Comparison of ENCODE assay signal across 20 cellular contexts in the genomic region with DNA sequence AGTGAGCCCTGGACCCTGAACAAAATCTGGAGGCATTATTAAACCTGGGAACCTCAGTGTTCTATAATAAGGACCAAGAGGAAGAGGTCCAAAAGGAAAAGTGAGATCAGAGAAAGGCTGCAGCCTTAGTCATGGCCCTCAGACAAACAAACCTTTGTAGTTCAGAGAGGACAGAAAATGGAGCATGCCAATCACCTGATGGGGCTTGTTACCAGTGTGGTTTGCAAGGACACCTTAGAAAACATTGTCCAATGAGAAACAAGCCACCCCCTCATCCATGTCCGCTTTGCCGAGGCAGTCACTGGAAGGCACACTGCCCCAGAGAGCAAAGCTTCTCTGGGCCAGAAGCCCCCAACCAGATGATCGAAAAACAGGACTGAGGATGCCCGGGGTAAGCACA.
DNase-seq lines count a peak whose midpoint lies in the region; ATAC-seq and TF ChIP-seq lines count a peak whose summit lies in the region.
"Had no signal": no experiment of that assay in that cellular context is flagged by ENCODE, and none has a peak within 500 bp of the region (broad histone marks: within the 10 kb centered on the region; RNA-seq: fewer than 3 reads in every experiment).

No MANE protein-coding gene starts in this region.

- H3K9me2 ChIP-seq in PC-3 (replicated peaks; ENCODE audit: low read length) = no peaks in the 10 kb centered on the region

- no peaks in the 10 kb centered on the region for H4K20me1 ChIP-seq in mammary epithelial cell (ENCODE audit: insufficient read depth, low read length)
- H4K20me1 ChIP-seq in PC-3 (ENCODE audit: low read length) = no peaks in the 10 kb centered on the region
- H4K20me1 ChIP-seq: BLaER1 had no signal

- no peak overlapping the region for H3K23ac ChIP-seq in trophoblast cell (ENCODE audit: low read length)

- in situ Hi-C loops in mammary epithelial cell (cut with MboI; ENCODE audit: low sequenced_read_pairs in 2 of 2) = no loop called here
- in situ Hi-C loops in KBM-7 (cut with MboI; ENCODE audit: low pct_unique_long_range_greater_than_20kb, low sequenced_read_pairs) = no loop called here

- H2BK5ac ChIP-seq in trophoblast cell (ENCODE audit: low read depth, low read length, poor library complexity) = peak overlapping the region; percentile 5

- H3K18ac ChIP-seq in trophoblast cell (ENCODE audit: low read length) = peak overlapping the region; percentile 24

- peaks cover 27% of the 10 kb centered on the region for H3K79me1 ChIP-seq in trophoblast cell (ENCODE audit: low read length)

- peak overlapping the region; percentile 73 for H2AK5ac ChIP-seq in trophoblast cell (ENCODE audit: low read length)

- peak overlapping the region; percentile 3 for H4K12ac ChIP-seq in trophoblast cell (ENCODE audit: low read depth, low read length)

- peak overlapping the region; percentile 87 for H3K4ac ChIP-seq in trophoblast cell (ENCODE audit: low read depth, low read length)

- H3K14ac ChIP-seq in trophoblast cell (ENCODE audit: low read length) = peak overlapping the region; percentile 55

- whole genome bisulfite sequencing in mammary epithelial cell (ENCODE audit: low coverage, missing lambda C conversion rate) = 39% methylated on average over 4 of the region's 4 CpGs
- WGBS in trophoblast cell (ENCODE audit: extremely low coverage, insufficient coverage, insufficient read length) = no CpG with 5 or more reads among the region's 4 CpGs
- WGBS in heart right ventricle, 2 donors = 92 to 96% methylated on average over 4 of the region's 4 CpGs

- H3K27ac ChIP-seq in mammary epithelial cell (ENCODE audit: insufficient read depth, low read depth, low read length) (no peak overlapping the region), PC-3 (ENCODE audit: low read length) (no peak overlapping the region), trophoblast cell (ENCODE audit: low read depth, low read length) (peak overlapping the region; percentile 98), heart right ventricle (no peak overlapping the region)
- H3K27ac ChIP-seq: 22Rv1, BLaER1, C4-2B had no signal

- no peak overlapping the region for H3K9ac ChIP-seq in mammary epithelial cell (ENCODE audit: insufficient read depth, low read length)
- no peak overlapping the region for H3K9ac ChIP-seq in PC-3 (ENCODE audit: low read length)
- H3K9ac ChIP-seq in trophoblast cell (ENCODE audit: low read length) = no peak overlapping the region
- H3K9ac ChIP-seq: BLaER1 had no signal

- H2BK120ac ChIP-seq in trophoblast cell (ENCODE audit: insufficient read depth, low read length, poor library complexity) = peak overlapping the region; percentile 28

- CTCF ChIA-PET in mammary epithelial cell (lab: Charles Lee; ENCODE audit: low non-redundant PET) = no interaction called here
- CTCF ChIA-PET in MCF 10A (lab: Yijun Ruan, JAX) = no interaction called here
- CTCF ChIA-PET in PC-3 (lab: Charles Lee) = no interaction called here

- ATAC-seq in PC-3 (no peak), heart right ventricle (no peak)
- ATAC-seq: CD8-positive, alpha-beta T cell had no signal

- peak overlapping the region; percentile 24 for H4K8ac ChIP-seq in trophoblast cell (ENCODE audit: low read depth, low read length)

- H4K91ac ChIP-seq in trophoblast cell (ENCODE audit: low read depth, low read length) = peak overlapping the region; percentile 67

- no peaks in the 10 kb centered on the region for H3K36me3 Mint-ChIP-seq in MCF 10A (ENCODE audit: insufficient read depth, unreplicated experiment)
- H3K36me3 Mint-ChIP-seq: CD4-positive, CD25-positive, alpha-beta regulatory T cell; CD8-positive, alpha-beta T cell had no signal

- H3K4me3 ChIP-seq in mammary epithelial cell (replicated peaks in 1 of 3; ENCODE audit: insufficient read depth in 1 of 3, low read depth in 2 of 3, low read length in 3 of 3) (no peak overlapping the region), PC-3 (ENCODE audit: low read length) (no peak overlapping the region), trophoblast cell (ENCODE audit: low read depth, low read length) (no peak overlapping the region), heart right ventricle (no peak overlapping the region)
- H3K4me3 ChIP-seq: BLaER1, HAP-1 had no signal

- H3K4me3 Mint-ChIP-seq in MCF 10A (ENCODE audit: unreplicated experiment) = no peak overlapping the region
- H3K4me3 Mint-ChIP-seq: B cell; CD4-positive, CD25-positive, alpha-beta regulatory T cell; CD8-positive, alpha-beta T cell; HFFc6 had no signal

- H3K4me1 ChIP-seq in mammary epithelial cell (ENCODE audit: insufficient read depth, low read length) (no peaks in the 10 kb centered on the region), PC-3 (ENCODE audit: insufficient read depth, low read length) (no peaks in the 10 kb centered on the region), trophoblast cell (ENCODE audit: control insufficient read depth in 1 of 2, insufficient read depth in 2 of 2, low read length in 2 of 2) (peaks cover 6 to 8% of the 10 kb centered on the region in 2 experiments), heart right ventricle (no peaks in the 10 kb centered on the region)
- H3K4me1 ChIP-seq: BLaER1, Caco-2, HAP-1 had no signal

- H2BK12ac ChIP-seq in trophoblast cell (ENCODE audit: low read length) = peak overlapping the region; percentile 16

- no peaks in the 10 kb centered on the region for H3F3A ChIP-seq in PC-3 (ENCODE audit: low read length, unreplicated experiment)

- TF ChIP-seq CTCF in mammary epithelial cell (conservative IDR thresholded peaks at IDR 0.05 in 1 of 2, IDR thresholded peaks at IDR 0.05 in 1 of 2; ENCODE audit: extremely low read depth in 1 of 2, insufficient read depth in 1 of 2, low read depth in 1 of 2, low read length in 2 of 2) (no peak), MCF 10A (IDR thresholded peaks at IDR 0.05; ENCODE audit: unreplicated experiment) (no peak), PC-3 (conservative IDR thresholded peaks at IDR 0.05; ENCODE audit: low read depth, low read length) (no peak), heart right ventricle (IDR thresholded peaks at IDR 0.05) (no peak)

- intact Hi-C loops in mammary epithelial cell (cut with micrococcal nuclease) (no loop called here), MCF 10A (cut with micrococcal nuclease) (no loop called here), PC-3 (cut with micrococcal nuclease) (no loop called here), heart right ventricle (cut with DNase I) (no loop called here)

- POLR2A ChIA-PET in MCF 10A (lab: Yijun Ruan, JAX) (no interaction called here), PC-3 (lab: Charles Lee; ENCODE audit: unreplicated experiment) (no interaction called here)

- H3K9me3 ChIP-seq in mammary epithelial cell (replicated peaks; ENCODE audit: insufficient read depth, low read length) (peaks cover 4% of the 10 kb centered on the region), PC-3 (ENCODE audit: low read length) (no peaks in the 10 kb centered on the region), trophoblast cell (ENCODE audit: insufficient read depth, low read depth, low read length) (peaks cover 2% of the 10 kb centered on the region), heart right ventricle (peaks cover 0 to 43% (median 3%) of the 10 kb centered on the region in 11 donors)
- H3K9me3 ChIP-seq: Caco-2, HAP-1 had no signal

- H3K36me3 ChIP-seq in mammary epithelial cell (ENCODE audit: insufficient read depth, low read length) (no peaks in the 10 kb centered on the region), PC-3 (ENCODE audit: low read depth, low read length) (no peaks in the 10 kb centered on the region), trophoblast cell (ENCODE audit: control insufficient read depth in 1 of 2, insufficient read depth in 2 of 2, low read length in 2 of 2) (peaks cover 4 to 8% of the 10 kb centered on the region in 2 experiments), heart right ventricle (no peaks in the 10 kb centered on the region)
- H3K36me3 ChIP-seq: BLaER1, HAP-1 had no signal

- H3K27me3 ChIP-seq in mammary epithelial cell (ENCODE audit: insufficient read depth, low read length) = no peaks in the 10 kb centered on the region
- H3K27me3 ChIP-seq in PC-3 (ENCODE audit: low read length) = no peaks in the 10 kb centered on the region
- H3K27me3 ChIP-seq in trophoblast cell (ENCODE audit: insufficient read depth, low read length) = no peaks in the 10 kb centered on the region
- no peaks in the 10 kb centered on the region for H3K27me3 ChIP-seq in heart right ventricle
- H3K27me3 ChIP-seq: BLaER1 had no signal

- H3K27ac Mint-ChIP-seq in MCF 10A (ENCODE audit: low read depth, unreplicated experiment) = no peak overlapping the region
- H3K27ac Mint-ChIP-seq: B cell; CD4-positive, CD25-positive, alpha-beta regulatory T cell; CD8-positive, alpha-beta T cell; HFFc6 had no signal

- no peaks in the 10 kb centered on the region for H3K4me1 Mint-ChIP-seq in MCF 10A (ENCODE audit: insufficient read depth, unreplicated experiment)
- H3K4me1 Mint-ChIP-seq: B cell; CD4-positive, CD25-positive, alpha-beta regulatory T cell had no signal

- H3K4me2 ChIP-seq in mammary epithelial cell (ENCODE audit: insufficient read depth, low read depth, low read length) = no peak overlapping the region
- no peak overlapping the region for H3K4me2 ChIP-seq in PC-3 (ENCODE audit: low read length)
- no peak overlapping the region for H3K4me2 ChIP-seq in trophoblast cell (ENCODE audit: low read length)
- H3K4me2 ChIP-seq: BLaER1 had no signal

- H3K9me3 Mint-ChIP-seq in MCF 10A (ENCODE audit: unreplicated experiment) = peaks cover 9% of the 10 kb centered on the region

- no peak for DNase-seq in mammary epithelial cell
- no peak for DNase-seq in MCF 10A (ENCODE audit: unreplicated experiment)
- DNase-seq in PC-3 = peak; percentile 6
- peak; percentile 55 for DNase-seq in islet precursor cell
- peak in 1 of 2 donors; percentile 31 for DNase-seq in trophoblast cell
- no peak for DNase-seq in epidermal melanocyte (ENCODE audit: insufficient read length, low spot score)
- DNase-seq in KBM-7 = no peak
- DNase-seq in heart right ventricle = no peak
- DNase-seq: Caco-2; CD4-positive, CD25-positive, alpha-beta regulatory T cell; CD8-positive, alpha-beta T cell; DMS153; DND-41; GOT3; HFFc6 had no signal

- dilution Hi-C loops in mammary epithelial cell (cut with HindIII; ENCODE audit: low sequenced_read_pairs) = no loop called here

- no TSS peak for BruUV-seq in mammary epithelial cell (replicated peaks; lab: Mats Ljungman, UMichigan)
- no TSS peak for BruUV-seq in MCF 10A (replicated peaks; lab: Mats Ljungman, UMichigan)
- no TSS peak for BruUV-seq in PC-3 (replicated peaks; lab: Mats Ljungman, UMichigan)

- no peaks in the 10 kb centered on the region for H3K27me3 Mint-ChIP-seq in MCF 10A (ENCODE audit: insufficient read depth, unreplicated experiment)
- H3K27me3 Mint-ChIP-seq: B cell; CD4-positive, CD25-positive, alpha-beta regulatory T cell had no signal

- H2AFZ ChIP-seq in mammary epithelial cell (ENCODE audit: low read depth, low read length) (peak overlapping the region; percentile 52), PC-3 (ENCODE audit: low read length) (no peak overlapping the region), trophoblast cell (ENCODE audit: insufficient read depth, low read length, poor library complexity) (no peak overlapping the region)

- no peaks in the 10 kb centered on the region for H3K79me2 ChIP-seq in mammary epithelial cell (ENCODE audit: insufficient read depth, low read length)
- no peaks in the 10 kb centered on the region for H3K79me2 ChIP-seq in PC-3 (ENCODE audit: low read length)
- no peaks in the 10 kb centered on the region for H3K79me2 ChIP-seq in trophoblast cell (ENCODE audit: control insufficient read depth, insufficient read depth, low read length, poor library complexity)

Comparison
In these comparisons a context has a peak if more than half of its experiments do, and no peak if none do; other contexts are left out.
1. DNase-seq: peak in PC-3 (single experiment) and islet precursor cell (single experiment); none in mammary epithelial cell (single experiment), MCF 10A (single experiment), epidermal melanocyte (single experiment), KBM-7 (single experiment) and heart right ventricle (0 of 2).